9 cellular contexts compared by ENCODE assay signal in the genomic region with DNA sequence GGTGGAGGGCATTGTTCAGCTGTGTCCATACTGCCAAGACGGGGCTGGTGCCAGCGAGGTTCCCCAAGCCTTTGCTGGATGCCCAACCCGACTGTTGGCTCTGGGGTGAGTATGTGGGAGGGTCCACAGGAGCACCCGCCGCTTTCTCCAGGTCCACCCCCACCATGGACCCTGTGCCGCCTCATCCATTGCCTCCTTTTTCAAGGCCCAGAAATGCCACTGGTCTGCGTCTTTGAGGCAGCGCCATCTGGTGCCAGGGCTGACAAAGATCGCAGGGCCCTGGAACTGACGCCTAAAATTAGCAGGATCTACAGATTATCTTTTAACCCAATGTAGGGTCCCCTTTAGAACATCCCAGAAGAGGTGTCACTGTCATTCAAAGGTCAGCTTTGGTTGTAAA. TPM values are rescaled to one million over a fixed set of nuclear protein-coding genes. Genes with fewer than 3 reads are reported as not detected.
DNase-seq lines count a peak whose midpoint lies in the region; ATAC-seq, FAIRE-seq and TF ChIP-seq lines count a peak whose summit lies in the region.
"Had no signal": no experiment of that assay in that cellular context is flagged by ENCODE, and none has a peak within 500 bp of the region (broad histone marks: within the 10 kb centered on the region; RNA-seq: fewer than 3 reads in every experiment).

No MANE protein-coding gene starts in this region.

- no peak for FAIRE-seq in RCC 7860 (lab: Jason Lieb, UNC)

- H3K4me3 ChIP-seq in PC-9 (no peak overlapping the region), skin epidermis (no peak overlapping the region)

- peaks cover 13% of the 10 kb centered on the region; the same call in 1 of the 2 replicates for H3F3A ChIP-seq in PC-9 (ENCODE audit: insufficient read depth, low read depth)

- POLR2A ChIA-PET in PC-9 (lab: Charles Lee; ENCODE audit: unreplicated experiment), result no interaction called here

- no peaks in the 10 kb centered on the region for H3K9me3 ChIP-seq in PC-9 (ENCODE audit: insufficient read depth, low read depth)

- CTCF ChIA-PET in PC-9 (lab: Charles Lee), result interaction anchor here (0.7 kb wide), 1 partner anchor 45 kb away, joined by 3 read pairs; no protein-coding TSS in a partner anchor

- no peak overlapping the region for H3K4me2 ChIP-seq in PC-9

- no peak overlapping the region for H3K27ac ChIP-seq in PC-9
- H3K27ac ChIP-seq in skin epidermis, result peak overlapping the region in 13 of 21 experiments; percentile 0 to 97 (median 55)

- intact Hi-C loops in PC-9 (cut with micrococcal nuclease; ENCODE audit: unreplicated experiment), result no loop called here

- no peaks in the 10 kb centered on the region for H3K27me3 ChIP-seq in PC-9 (ENCODE audit: insufficient read depth, low read depth)

- H3K79me2 ChIP-seq in PC-9 (ENCODE audit: low read depth), result no peaks in the 10 kb centered on the region

- no TSS peak for BruUV-seq in PC-9 (replicated peaks; lab: Mats Ljungman, UMichigan)

- no peaks in the 10 kb centered on the region for H3K9me2 ChIP-seq in PC-9 (ENCODE audit: insufficient read depth)

- peak; percentile 56 for TF ChIP-seq CTCF in PC-9 (conservative IDR thresholded peaks at IDR 0.05)

- H4K20me1 ChIP-seq in PC-9 (ENCODE audit: insufficient read depth), result no peaks in the 10 kb centered on the region

- no peak for ATAC-seq in HG03469 (IDR thresholded peaks at IDR 0.05; ENCODE audit: unreplicated experiment)

- H3K36me3 ChIP-seq in PC-9 (ENCODE audit: low read depth), result no peaks in the 10 kb centered on the region

- H3K4me1 ChIP-seq in PC-9 (replicated peaks; ENCODE audit: insufficient read depth), result peaks cover 35% of the 10 kb centered on the region

- no peak overlapping the region for H2AFZ ChIP-seq in PC-9

- no peak for TF ChIP-seq POLR2A in erythroblast (IDR thresholded peaks at IDR 0.05; ENCODE audit: low read length)

- DNase-seq in NCI-H1436 (lab: John Stamatoyannopoulos, UW), result peak; percentile 20
- no peak for DNase-seq in NCI-H1436 treated with DMSO at 0.1 percent for 48 hours (lab: John Stamatoyannopoulos, UW)
- no peak for DNase-seq in PC-9
- DNase-seq in erythroblast (lab: John Stamatoyannopoulos, UW), result peak; percentile 49 to 61
- DNase-seq in DMS79 (lab: John Stamatoyannopoulos, UW), result no peak
- DNase-seq in RCC 7860 (ENCODE audit: low spot score), result no peak
- DNase-seq: AML-193 had no signal

RNA-seq across cellular contexts. Expression of a gene that starts 34.6 kb away (rescaled TPM):
- 19.7 and 24.2 TPM in 2 replicates for total RNA-seq in PC-9 (2021)

Comparison
In these comparisons a context has a peak if more than half of its experiments do, and no peak if none do; other contexts are left out.
1. DNase-seq: peak in NCI-H1436 (single experiment) and erythroblast (2 of 2); none in NCI-H1436 treated with DMSO at 0.1 percent for 48 hours (single experiment), PC-9 (0 of 2), DMS79 (single experiment) and RCC 7860 (single experiment).